32 cellular contexts compared by ENCODE assay signal in the genomic region with DNA sequence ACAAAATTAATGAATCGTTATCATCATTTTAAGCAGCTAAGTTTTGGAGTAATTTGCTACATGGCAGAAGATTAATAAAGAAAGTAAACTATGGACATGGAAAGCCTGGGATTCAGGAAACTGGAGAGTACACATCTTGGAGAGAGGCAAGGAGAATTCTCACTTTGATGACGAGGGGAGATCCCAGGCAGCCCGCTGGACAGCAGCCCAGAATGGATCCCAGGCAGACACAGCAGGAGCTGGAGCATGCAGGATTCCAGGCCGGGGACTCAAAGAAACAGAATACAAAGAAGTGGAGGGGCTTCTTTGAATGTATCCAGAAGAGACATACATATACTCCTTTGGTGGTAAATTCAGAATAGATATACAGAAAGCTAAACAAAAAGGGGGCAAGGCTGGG.
"Had no signal": no experiment of that assay in that cellular context is flagged by ENCODE, and none has a peak within 500 bp of the region (broad histone marks: within the 10 kb centered on the region; RNA-seq: fewer than 3 reads in every experiment).

No MANE protein-coding gene starts in this region.

- ATAC-seq: activated CD4-positive, alpha-beta T cell treated with anti-CD3 and anti-CD28 coated beads for 36 hours; activated CD8-positive, alpha-beta memory T cell treated with anti-CD3 and anti-CD28 coated beads, Interleukin-2, amount 10 ng/mL, durations not matched to agents 7 days and 5 days; activated CD8-positive, alpha-beta T cell treated with anti-CD3 and anti-CD28 coated beads, Interleukin-2, amount 10 ng/mL, durations not matched to agents 7 days and 5 days; activated naive CD8-positive, alpha-beta T cell treated with anti-CD3 and anti-CD28 coated beads, Interleukin-2, amount 50 U/mL, for 24 hours; gastroesophageal sphincter; heart right ventricle had no signal

- H3K9me3 ChIP-seq: adrenal gland, esophagus squamous epithelium, gastroesophageal sphincter, heart right ventricle had no signal

- H3K27me3 Mint-ChIP-seq: activated CD4-positive, alpha-beta memory T cell treated with anti-CD3 and anti-CD28 coated beads for 36 hours; activated CD4-positive, alpha-beta T cell treated with anti-CD3 and anti-CD28 coated beads for 36 hours; activated naive CD4-positive, alpha-beta T cell treated with anti-CD3 and anti-CD28 coated beads, Interleukin-2, amount 50 U/mL, for 24 hours; activated naive CD8-positive, alpha-beta T cell treated with anti-CD3 and anti-CD28 coated beads for 36 hours had no signal

- DNase-seq: activated CD4-positive, alpha-beta memory T cell treated with anti-CD3 and anti-CD28 coated beads for 36 hours; activated CD4-positive, alpha-beta T cell treated with anti-CD3 and anti-CD28 coated beads for 36 hours; activated CD4-positive, alpha-beta T cell treated with anti-CD3 and anti-CD28 coated beads, Interleukin-2, amount 10 ng/mL, durations not matched to agents 24 days and 14 days; activated CD4-positive, CD25-positive, alpha-beta regulatory T cell; activated CD4-positive, CD25-positive, alpha-beta regulatory T cell treated with anti-CD3 and anti-CD28 coated beads, Interleukin-2, amount 50 U/mL, for 72 hours; activated CD8-positive, alpha-beta memory T cell treated with anti-CD3 and anti-CD28 coated beads, Interleukin-2, amount 10 ng/mL, durations not matched to agents 7 days and 5 days; activated CD8-positive, alpha-beta memory T cell treated with anti-CD3 and anti-CD28 coated beads, Interleukin-2, amount 50 U/mL, for 4 hours; activated CD8-positive, alpha-beta T cell treated with anti-CD3 and anti-CD28 coated beads, Interleukin-2, amount 10 ng/mL, durations not matched to agents 7 days and 5 days; activated effector memory CD4-positive, alpha-beta T cell treated with anti-CD3 and anti-CD28 coated beads, Interleukin-2, amount 50 U/mL, for 16 hours; activated naive CD4-positive, alpha-beta T cell treated with anti-CD3 and anti-CD28 coated beads for 36 hours; activated naive CD8-positive, alpha-beta T cell treated with anti-CD3 and anti-CD28 coated beads for 36 hours; activated naive CD8-positive, alpha-beta T cell treated with anti-CD3 and anti-CD28 coated beads, Interleukin-2, amount 50 U/mL, for 24 hours; activated T-cell treated with anti-CD3 and anti-CD28 coated beads, Interleukin-2, amount 50 U/mL, for 1 hour; activated T-cell treated with anti-CD3 and anti-CD28 coated beads, Interleukin-2, amount 50 U/mL, for 48 hours; adrenal gland; aorta; brain microvascular endothelial cell; cortex of kidney; effector CD8-positive, alpha-beta T cell; esophagus squamous epithelium; foreskin melanocyte; heart right ventricle; T1000 had no signal

- H3K36me3 ChIP-seq: adrenal gland, brain microvascular endothelial cell, esophagus squamous epithelium, gastroesophageal sphincter, heart right ventricle had no signal

- H3K9me3 Mint-ChIP-seq: activated CD4-positive, alpha-beta memory T cell treated with anti-CD3 and anti-CD28 coated beads for 36 hours; activated CD4-positive, alpha-beta T cell treated with anti-CD3 and anti-CD28 coated beads, Interleukin-2, amount 10 ng/mL, durations not matched to agents 24 days and 14 days; activated naive CD4-positive, alpha-beta T cell treated with anti-CD3 and anti-CD28 coated beads for 36 hours; activated naive CD4-positive, alpha-beta T cell treated with anti-CD3 and anti-CD28 coated beads, Interleukin-2, amount 50 U/mL, for 24 hours; activated naive CD8-positive, alpha-beta T cell treated with anti-CD3 and anti-CD28 coated beads for 36 hours; activated naive CD8-positive, alpha-beta T cell treated with anti-CD3 and anti-CD28 coated beads, Interleukin-2, amount 50 U/mL, for 24 hours; activated T-helper 1 cell treated with anti-CD3 and anti-CD28 coated beads, Interleukin-12 subunit alpha, Interleukin-12 subunit beta, Interleukin-2, Interleukin-4 antibody, amounts not matched to agents 30 ng/mL and 10 ng/mL and 1 ng/mL, durations not matched to agents 14 hours and 24 hours and 36 hours; activated T-helper 2 cell treated with anti-CD3 and anti-CD28 coated beads, Interferon-gamma antibody, Interleukin-2, Interleukin-4, amounts not matched to agents 10 μg/mL and 5 μg/mL and 100 μg/mL, durations not matched to agents 14 hours and 24 hours and 36 hours had no signal

- H3K27ac ChIP-seq: adrenal gland, brain microvascular endothelial cell, epithelial cell of prostate, esophagus squamous epithelium, gastroesophageal sphincter, heart right ventricle had no signal

- H3K4me3 ChIP-seq: adrenal gland, esophagus squamous epithelium, gastroesophageal sphincter, heart right ventricle had no signal

- H3K4me1 ChIP-seq: esophagus squamous epithelium, gastroesophageal sphincter had no signal

- H3K27ac Mint-ChIP-seq: activated CD4-positive, alpha-beta memory T cell treated with anti-CD3 and anti-CD28 coated beads for 36 hours; activated CD4-positive, alpha-beta T cell treated with anti-CD3 and anti-CD28 coated beads for 36 hours; activated CD4-positive, alpha-beta T cell treated with anti-CD3 and anti-CD28 coated beads, Interleukin-2, amount 10 ng/mL, durations not matched to agents 24 days and 14 days; activated CD8-positive, alpha-beta memory T cell treated with anti-CD3 and anti-CD28 coated beads, Interleukin-2, amount 10 ng/mL, durations not matched to agents 7 days and 5 days; activated CD8-positive, alpha-beta T cell treated with anti-CD3 and anti-CD28 coated beads, Interleukin-2, amount 10 ng/mL, durations not matched to agents 7 days and 5 days; activated naive CD4-positive, alpha-beta T cell treated with anti-CD3 and anti-CD28 coated beads for 36 hours; activated naive CD4-positive, alpha-beta T cell treated with anti-CD3 and anti-CD28 coated beads, Interleukin-2, amount 50 U/mL, for 24 hours; activated naive CD8-positive, alpha-beta T cell treated with anti-CD3 and anti-CD28 coated beads for 36 hours; activated naive CD8-positive, alpha-beta T cell treated with anti-CD3 and anti-CD28 coated beads, Interleukin-2, amount 50 U/mL, for 24 hours; activated T-helper 1 cell treated with anti-CD3 and anti-CD28 coated beads, Interleukin-12 subunit alpha, Interleukin-12 subunit beta, Interleukin-2, Interleukin-4 antibody, amounts not matched to agents 30 ng/mL and 10 ng/mL and 1 ng/mL, durations not matched to agents 14 hours and 24 hours and 36 hours; activated T-helper 2 cell treated with anti-CD3 and anti-CD28 coated beads, Interferon-gamma antibody, Interleukin-2, Interleukin-4, amounts not matched to agents 10 μg/mL and 5 μg/mL and 100 μg/mL, durations not matched to agents 14 hours and 24 hours and 36 hours had no signal

- H3K36me3 Mint-ChIP-seq: activated CD4-positive, alpha-beta memory T cell treated with anti-CD3 and anti-CD28 coated beads for 36 hours; activated naive CD4-positive, alpha-beta T cell treated with anti-CD3 and anti-CD28 coated beads, Interleukin-2, amount 50 U/mL, for 24 hours; activated naive CD8-positive, alpha-beta T cell treated with anti-CD3 and anti-CD28 coated beads for 36 hours had no signal

- H3K27me3 ChIP-seq: gastroesophageal sphincter had no signal

- H3K4me3 Mint-ChIP-seq: activated CD4-positive, alpha-beta memory T cell treated with anti-CD3 and anti-CD28 coated beads for 36 hours; activated CD4-positive, alpha-beta T cell treated with anti-CD3 and anti-CD28 coated beads for 36 hours; activated CD4-positive, alpha-beta T cell treated with anti-CD3 and anti-CD28 coated beads, Interleukin-2, amount 10 ng/mL, durations not matched to agents 24 days and 14 days; activated CD8-positive, alpha-beta memory T cell treated with anti-CD3 and anti-CD28 coated beads, Interleukin-2, amount 10 ng/mL, durations not matched to agents 7 days and 5 days; activated CD8-positive, alpha-beta T cell treated with anti-CD3 and anti-CD28 coated beads, Interleukin-2, amount 10 ng/mL, durations not matched to agents 7 days and 5 days; activated naive CD4-positive, alpha-beta T cell treated with anti-CD3 and anti-CD28 coated beads for 36 hours; activated naive CD4-positive, alpha-beta T cell treated with anti-CD3 and anti-CD28 coated beads, Interleukin-2, amount 50 U/mL, for 24 hours; activated naive CD8-positive, alpha-beta T cell treated with anti-CD3 and anti-CD28 coated beads for 36 hours; activated naive CD8-positive, alpha-beta T cell treated with anti-CD3 and anti-CD28 coated beads, Interleukin-2, amount 50 U/mL, for 24 hours; activated T-helper 1 cell treated with anti-CD3 and anti-CD28 coated beads, Interleukin-12 subunit alpha, Interleukin-12 subunit beta, Interleukin-2, Interleukin-4 antibody, amounts not matched to agents 30 ng/mL and 10 ng/mL and 1 ng/mL, durations not matched to agents 14 hours and 24 hours and 36 hours had no signal

- FAIRE-seq: bronchial epithelial cell, colon, endometrium, endothelial cell of umbilical vein had no signal
